Comparison of ENCODE assay signal across 34 cellular contexts in genomic region chr19:13824703-13825102, GRCh38. TPM values are rescaled to one million over a fixed set of nuclear protein-coding genes. Genes with fewer than 3 reads are reported as not detected.
"Had no signal": no experiment of that assay in that cellular context is flagged by ENCODE, and none has a peak within 500 bp of the region (broad histone marks: within the 10 kb centered on the region; RNA-seq: fewer than 3 reads in every experiment).

No MANE protein-coding gene starts in this region.

- FAIRE-seq: colon, endometrium, endothelial cell of umbilical vein, frontal cortex had no signal

- H3K9me3 Mint-ChIP-seq: dendritic cell treated with granulocyte-macrophage colony-stimulating factor and Interleukin-4, amounts not matched to agents 40 ng/mL and 50 ng/mL, for 4 days; effector memory CD8-positive, alpha-beta T cell; endodermal cell had no signal

- H3K4me1 ChIP-seq: colonic mucosa, foreskin keratinocyte, gastrocnemius medialis had no signal

- H3K9me3 ChIP-seq: colonic mucosa, esophagus muscularis mucosa, esophagus squamous epithelium, gastrocnemius medialis, gastroesophageal sphincter, heart left ventricle, heart right ventricle had no signal

- H3K27me3 ChIP-seq: colonic mucosa, dorsolateral prefrontal cortex, esophagus muscularis mucosa, esophagus squamous epithelium, foreskin keratinocyte, gastrocnemius medialis, gastroesophageal sphincter, heart left ventricle, heart right ventricle had no signal

- DNase-seq: colonic mucosa; cortex of kidney; dermis blood vessel endothelial cell; dorsolateral prefrontal cortex; effector CD4-positive, alpha-beta T cell; effector CD8-positive, alpha-beta T cell; effector memory CD4-positive, alpha-beta T cell; effector memory CD8-positive, alpha-beta T cell; erythroblast; esophagus squamous epithelium; foreskin fibroblast; foreskin keratinocyte; foreskin melanocyte; gastrocnemius medialis; glutamatergic neuron; head of caudate nucleus; heart left ventricle; heart right ventricle had no signal

- H3K27me3 Mint-ChIP-seq: dendritic cell treated with granulocyte-macrophage colony-stimulating factor and Interleukin-4, amounts not matched to agents 40 ng/mL and 50 ng/mL, for 4 days; effector memory CD8-positive, alpha-beta T cell had no signal

- H3K36me3 ChIP-seq: colonic mucosa, gastrocnemius medialis had no signal

- H3K27ac ChIP-seq: colonic mucosa, dorsolateral prefrontal cortex, epithelial cell of prostate, esophagus squamous epithelium, foreskin keratinocyte, gastrocnemius medialis, heart left ventricle had no signal

- H3K27ac Mint-ChIP-seq: endodermal cell had no signal

- ATAC-seq: effector memory CD8-positive, alpha-beta T cell; gastrocnemius medialis; gastroesophageal sphincter; heart left ventricle had no signal

- H3K4me3 ChIP-seq: colonic mucosa, coronary artery, dorsolateral prefrontal cortex, esophagus muscularis mucosa, esophagus squamous epithelium, gastrocnemius medialis, gastroesophageal sphincter, heart left ventricle, heart right ventricle had no signal

- H3K4me3 Mint-ChIP-seq: dendritic cell treated with granulocyte-macrophage colony-stimulating factor and Interleukin-4, amounts not matched to agents 40 ng/mL and 50 ng/mL, for 4 days; effector memory CD8-positive, alpha-beta T cell; endodermal cell had no signal

RNA-seq across cellular contexts. Expression of gene NANOS3, which starts 52.2 kb away (rescaled TPM):
- total RNA-seq: colonic mucosa, dermis blood vessel endothelial cell, dermis microvascular lymphatic vessel endothelial cell, epithelial cell of proximal tubule, esophagus mucosa, esophagus muscularis mucosa, esophagus squamous epithelium, fibroblast of lung, fibroblast of villous mesenchyme, gastrocnemius medialis had no signal
- polyA plus RNA-seq: esophagus, fibroblast of lung had no signal
